In genomic region chr3:46228259-46229222, GRCh38 we compare ENCODE assay signal across 1 cellular context.
TF ChIP-seq lines count a peak whose summit lies in the region.

No MANE protein-coding gene starts in this region.

TF ChIP-seq in IMR-90, 13 proteins besides CTCF, POLR2A, EP300 and RAD21 (continued from another document):
- TF ChIP-seq NFE2L2 (IDR thresholded peaks at IDR 0.05; ENCODE audit: low read depth, low read length) = no peak
- TF ChIP-seq MAFK (IDR thresholded peaks at IDR 0.05; ENCODE audit: low read depth, low read length) = no peak
- TF ChIP-seq USF2 (IDR thresholded peaks at IDR 0.05; ENCODE audit: low read depth, low read length) = no peak
- TF ChIP-seq BHLHE40 (IDR thresholded peaks at IDR 0.05; ENCODE audit: low read depth, low read length) = peak; percentile 66; the same call in 1 of the 2 replicates
- TF ChIP-seq MXI1 (IDR thresholded peaks at IDR 0.05; ENCODE audit: borderline replicate concordance, low read depth, low read length) = 0 out of 2 replicates have a peak, but pooled peaks have one; percentile 43
